8 cellular contexts compared by ENCODE assay signal in genomic region chr1:236065509-236066005, GRCh38. TPM values are rescaled to one million over a fixed set of nuclear protein-coding genes. Genes with fewer than 3 reads are reported as not detected.
A peak's percentile ranks its signal among the peaks of the same experiment; 100 is the strongest.
DNase-seq lines count a peak whose midpoint lies in the region; ATAC-seq and TF ChIP-seq lines count a peak whose summit lies in the region.

No MANE protein-coding gene starts in this region.

- BruUV-seq in PC-3 (replicated peaks; lab: Mats Ljungman, UMichigan) = no TSS peak

- peak overlapping the region; percentile 12 to 70 (median 50) for H3K4me3 Mint-ChIP-seq in naive thymus-derived CD8-positive, alpha-beta T cell

- CTCF ChIA-PET in AG04450 (lab: Charles Lee) = interaction anchor here (0.6 to 1.0 kb wide), 3 partner anchors 17 to 86 kb away, joined by 3 to 6 read pairs (median 3); no protein-coding TSS in a partner anchor
- CTCF ChIA-PET in PC-3 (lab: Charles Lee) = no interaction called here

- peaks cover 10 to 33% (median 25%) of the 10 kb centered on the region in 4 donors for H3K4me1 Mint-ChIP-seq in naive thymus-derived CD8-positive, alpha-beta T cell

- no peaks in the 10 kb centered on the region for H3K9me3 ChIP-seq in AG04450 (ENCODE audit: control insufficient read depth, insufficient read depth, low read length)
- no peaks in the 10 kb centered on the region for H3K9me3 ChIP-seq in PC-3 (ENCODE audit: low read length)
- H3K9me3 ChIP-seq in esophagus squamous epithelium = peaks cover 0 to 1% (median 0%) of the 10 kb centered on the region in 3 donors

- peak overlapping the region; percentile 88 for H2AFZ ChIP-seq in PC-3 (ENCODE audit: low read length)

- H3K4me1 ChIP-seq in PC-3 (ENCODE audit: insufficient read depth, low read length) = peaks cover 6% of the 10 kb centered on the region; the same call in 1 of the 2 replicates
- H3K4me1 ChIP-seq in esophagus squamous epithelium = peaks cover 0 to 56% (median 7%) of the 10 kb centered on the region in 3 donors

- peak overlapping the region; percentile 67 for H3K4me3 ChIP-seq in AG04450 (ENCODE audit: low read depth, low read length)
- peak overlapping the region; percentile 81 for H3K4me3 ChIP-seq in PC-3 (ENCODE audit: low read length)
- peak overlapping the region; percentile 58 to 83 (median 68) for H3K4me3 ChIP-seq in esophagus squamous epithelium

- intact Hi-C loops in PC-3 (cut with micrococcal nuclease) (no loop called here), esophagus squamous epithelium (cut with DNase I) (no loop called here), posterior cingulate gyrus (cut with DNase I) (no loop called here)

- no peaks in the 10 kb centered on the region for H3K27me3 ChIP-seq in AG04450 (ENCODE audit: control insufficient read depth, insufficient read depth, low read length)
- H3K27me3 ChIP-seq in PC-3 (ENCODE audit: low read length) = no peaks in the 10 kb centered on the region
- H3K27me3 ChIP-seq in esophagus squamous epithelium = peaks cover 0 to 47% (median 2%) of the 10 kb centered on the region in 4 donors

- no peaks in the 10 kb centered on the region for H3K9me2 ChIP-seq in PC-3 (replicated peaks; ENCODE audit: low read length)

- H3K9me3 Mint-ChIP-seq in naive thymus-derived CD8-positive, alpha-beta T cell = no peaks in the 10 kb centered on the region

- WGBS in esophagus squamous epithelium, 2 donors = 42 to 55% methylated on average over 11 to 12 of the region's 17 CpGs

- DNase-seq in AG04450 (ENCODE audit: low read depth, low spot score) (no peak), PC-3 (no peak), esophagus squamous epithelium (lab: John Stamatoyannopoulos, UW) (no peak), NCI-H345 (lab: John Stamatoyannopoulos, UW) (no peak), posterior cingulate gyrus (no peak)
- no peak for DNase-seq in naive thymus-derived CD8-positive, alpha-beta T cell
- DNase-seq in activated CD8-positive, alpha-beta memory T cell treated with anti-CD3 and anti-CD28 coated beads, Interleukin-2, amount 50 U/mL, for 4 hours = no peak

- H3F3A ChIP-seq in PC-3 (ENCODE audit: low read length, unreplicated experiment) = no peaks in the 10 kb centered on the region

- POLR2A ChIA-PET in AG04450 (lab: Yijun Ruan, JAX) = interaction anchor here (1.7 kb wide), 1 partner anchor 94 kb away, joined by 6 read pairs; no protein-coding TSS in a partner anchor
- POLR2A ChIA-PET in PC-3 (lab: Charles Lee; ENCODE audit: unreplicated experiment) = no interaction called here
- POLR2A ChIA-PET in naive thymus-derived CD8-positive, alpha-beta T cell (lab: Charles Lee) = no interaction called here

- H3K27ac Mint-ChIP-seq in naive thymus-derived CD8-positive, alpha-beta T cell = no peak overlapping the region

- TF ChIP-seq POLR2A in esophagus squamous epithelium (IDR thresholded peaks at IDR 0.05) = no peak

- H3K9ac ChIP-seq in PC-3 (ENCODE audit: low read length) = no peak overlapping the region

- H3K27ac ChIP-seq in AG04450 (ENCODE audit: low read depth, low read length) (no peak overlapping the region), PC-3 (ENCODE audit: low read length) (no peak overlapping the region), esophagus squamous epithelium (peak overlapping the region; percentile 83 to 97 (median 92))

- peaks cover 7% of the 10 kb centered on the region; the same call in 1 of the 2 replicates for H3K79me2 ChIP-seq in PC-3 (ENCODE audit: low read length)

- H3K36me3 ChIP-seq in PC-3 (ENCODE audit: low read depth, low read length) (no peaks in the 10 kb centered on the region), esophagus squamous epithelium (no peaks in the 10 kb centered on the region)

- peaks cover 14 to 56% (median 36%) of the 10 kb centered on the region in 5 donors for H3K27me3 Mint-ChIP-seq in naive thymus-derived CD8-positive, alpha-beta T cell

- ATAC-seq in PC-3 (no peak), HG03108 (IDR thresholded peaks at IDR 0.05; ENCODE audit: unreplicated experiment) (no peak)
- ATAC-seq in naive thymus-derived CD8-positive, alpha-beta T cell = no peak

- no peak for TF ChIP-seq CTCF in AG04450 (IDR thresholded peaks at IDR 0.05; ENCODE audit: low read depth, low read length)
- no peak for TF ChIP-seq CTCF in PC-3 (conservative IDR thresholded peaks at IDR 0.05; ENCODE audit: low read depth, low read length)
- TF ChIP-seq CTCF in esophagus squamous epithelium (IDR thresholded peaks at IDR 0.05) = no peak

- peaks cover 0 to 4% (median 2%) of the 10 kb centered on the region in 3 donors for H3K36me3 Mint-ChIP-seq in naive thymus-derived CD8-positive, alpha-beta T cell

- no peaks in the 10 kb centered on the region for H4K20me1 ChIP-seq in PC-3 (ENCODE audit: low read length)

- peak overlapping the region; percentile 84 for H3K4me2 ChIP-seq in PC-3 (ENCODE audit: low read length)

RNA-seq across cellular contexts. Expression of gene NID1, which starts 0.7 kb away (rescaled TPM):
- 129 and 137 TPM in 2 replicates for polyA plus RNA-seq in AG04450 (2011; rRNA removed)
- 85.9 and 99.1 TPM in 2 replicates for polyA minus RNA-seq in AG04450 (2011; rRNA and poly(A)+ RNA removed)
- 11.1 and 13.1 TPM in 2 replicates for total RNA-seq in PC-3 (2014; rRNA removed)
- 100 to 1,000 TPM in 1 of 4 donors, 10 to 100 TPM in 2, 1 to 10 TPM in 1; 3.6 to 120 (median 28.5) TPM for total RNA-seq in esophagus squamous epithelium
- total RNA-seq in naive thymus-derived CD8-positive, alpha-beta T cell = under 1 TPM in 1 of 2 experiments, not detected in 1; 0.08 TPM
- polyA plus RNA-seq in naive thymus-derived CD8-positive, alpha-beta T cell = not detected

Comparison
In these comparisons a context has a peak if more than half of its experiments do, and no peak if none do; other contexts are left out.
1. H3K27ac ChIP-seq: peak in esophagus squamous epithelium (4 of 4); none in AG04450 (single experiment) and PC-3 (single experiment).
2. RNA of gene NID1, which starts 0.7 kb away (total RNA-seq): 3.6 to 120 TPM in esophagus squamous epithelium and 11.1 to 13.1 TPM in PC-3; 0.08 TPM in naive thymus-derived CD8-positive, alpha-beta T cell; every median in the first group is over 4 times any median in the second.
3. Peak in every context shown above with its lines, with median percentiles within 50 percentile points of each other: H3K4me3 ChIP-seq.